8 cellular contexts compared by ENCODE assay signal in the genomic region with DNA sequence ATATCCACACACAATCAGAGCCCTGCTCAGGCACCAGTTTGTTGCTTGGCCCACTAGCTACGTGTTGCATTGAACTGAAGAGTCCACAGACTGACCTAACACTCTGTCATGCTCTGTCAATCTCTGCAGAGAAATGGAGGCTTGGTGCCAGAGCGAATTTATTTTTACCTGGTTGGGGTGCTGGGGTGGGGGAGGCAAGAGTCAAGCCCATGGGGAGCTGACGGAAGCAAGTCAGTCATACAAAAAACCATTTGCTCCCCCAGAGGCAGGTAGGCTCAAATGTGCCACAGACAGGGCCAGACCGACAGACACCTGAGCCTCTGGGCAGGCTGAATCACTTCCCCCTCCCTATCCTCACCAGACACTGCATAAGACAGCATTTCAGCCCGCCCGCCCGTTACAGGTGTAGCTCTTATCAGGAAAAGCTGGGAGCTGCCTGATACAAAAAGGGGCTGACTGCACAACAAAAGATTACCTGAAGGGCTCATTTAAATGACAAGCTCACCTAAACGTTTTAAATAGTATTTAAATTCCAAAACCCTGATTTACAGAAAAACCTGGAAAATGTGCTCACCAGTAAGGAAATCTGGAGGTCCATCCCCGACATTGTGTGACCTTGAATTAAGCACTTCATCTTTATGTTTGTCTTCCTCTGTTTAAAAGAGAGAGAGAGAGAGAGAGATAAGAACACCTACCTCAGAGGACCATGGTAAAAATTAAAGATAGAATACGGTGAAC. TPM values are rescaled to one million over a fixed set of nuclear protein-coding genes. Genes with fewer than 3 reads are reported as not detected.
A peak's percentile ranks its signal among the peaks of the same experiment; 100 is the strongest.
DNase-seq lines count a peak whose midpoint lies in the region; ATAC-seq and TF ChIP-seq lines count a peak whose summit lies in the region.

No MANE protein-coding gene starts in this region.

- H3K36me3 ChIP-seq in Peyer's patch (peaks cover 0 to 21% (median 0%) of the 10 kb centered on the region in 3 donors), iPS-20b (ENCODE audit: insufficient read depth, low read depth, low read length) (peaks cover 59% of the 10 kb centered on the region)

- peak overlapping the region; percentile 98 for H3K9ac ChIP-seq in H9 (ENCODE audit: extremely low read depth, insufficient read length, low read length)
- peak overlapping the region; percentile 100 for H3K9ac ChIP-seq in iPS-20b (ENCODE audit: low read depth, low read length)

- peaks cover 24% of the 10 kb centered on the region for H3K23me2 ChIP-seq in H9 (ENCODE audit: insufficient read length, low read depth, low read length, poor library complexity, severe bottlenecking)

- H3K36me3 Mint-ChIP-seq in H9 (ENCODE audit: insufficient read depth in 1 of 3, low read depth in 3 of 3) = peaks cover 36 to 54% (median 53%) of the 10 kb centered on the region in 3 experiments
- peaks cover 67% of the 10 kb centered on the region for H3K36me3 Mint-ChIP-seq in activated naive CD8-positive, alpha-beta T cell treated with anti-CD3 and anti-CD28 coated beads for 36 hours

- no peak overlapping the region for H3K23ac ChIP-seq in H9 (ENCODE audit: insufficient read length, low read depth, low read length)

- peak overlapping the region; percentile 6 for H2AK5ac ChIP-seq in H9 (ENCODE audit: insufficient read length, low read length)

- H3K4me1 Mint-ChIP-seq in H9 = peaks cover 39 to 44% of the 10 kb centered on the region in 2 experiments
- H3K4me1 Mint-ChIP-seq in activated naive CD8-positive, alpha-beta T cell treated with anti-CD3 and anti-CD28 coated beads for 36 hours = peaks cover 45% of the 10 kb centered on the region

- H3K79me2 ChIP-seq in H9 (ENCODE audit: insufficient read depth, low read length) = peaks cover 9% of the 10 kb centered on the region; the same call in 1 of the 2 replicates

- no peaks in the 10 kb centered on the region for H3K79me1 ChIP-seq in H9 (ENCODE audit: insufficient read depth, low read depth, low read length, poor library complexity, severe bottlenecking)

- no CpG with 5 or more reads among the region's 10 CpGs for WGBS in H9 (ENCODE audit: extremely low coverage, insufficient read length, low lambda C conversion rate)

- H4K91ac ChIP-seq in H9 (ENCODE audit: insufficient read length, low read depth, low read length) = peak overlapping the region; percentile 98

- peak overlapping the region; percentile 100 for H3K27ac ChIP-seq in H9 (ENCODE audit: insufficient read length, low read depth, low read length)
- H3K27ac ChIP-seq in Peyer's patch = peak overlapping the region; percentile 98 to 100 (median 99)
- H3K27ac ChIP-seq in iPS-20b (ENCODE audit: low read length) = peak overlapping the region; percentile 100

- H2BK5ac ChIP-seq in H9 (ENCODE audit: insufficient read length, low read length) = peak overlapping the region; percentile 98

- TF ChIP-seq POLR2A in Peyer's patch (IDR thresholded peaks at IDR 0.05) = peak; percentile 22 to 70

- H3K27me3 ChIP-seq in H9 (ENCODE audit: insufficient read depth, low read length) (no peaks in the 10 kb centered on the region), Peyer's patch (no peaks in the 10 kb centered on the region), iPS-20b (ENCODE audit: insufficient read depth, low read length) (no peaks in the 10 kb centered on the region)

- no peak overlapping the region for H2AFZ ChIP-seq in H9 (ENCODE audit: low read length)

- peak overlapping the region; percentile 88 for H2BK12ac ChIP-seq in H9 (ENCODE audit: insufficient read length, low read depth, low read length)

- peak overlapping the region; percentile 98 for H3K56ac ChIP-seq in H9 (ENCODE audit: insufficient read length, low read depth, low read length)

- H2BK15ac ChIP-seq in H9 (ENCODE audit: low read depth, low read length) = no peak overlapping the region

- peak overlapping the region; percentile 76 to 87 (median 81) for H3K4me3 ChIP-seq in Peyer's patch
- peak overlapping the region; percentile 94 for H3K4me3 ChIP-seq in iPS-20b (ENCODE audit: low read length)

- H2BK120ac ChIP-seq in H9 (ENCODE audit: low read depth, low read length, poor library complexity, severe bottlenecking) = peak overlapping the region; percentile 100

- H3K14ac ChIP-seq in H9 (ENCODE audit: insufficient read depth, low read length) = peak overlapping the region; percentile 97; the same call in 1 of the 2 replicates

- H3K4me2 ChIP-seq in H9 (ENCODE audit: insufficient read depth, insufficient read length, low read length) = peak overlapping the region; percentile 67

- H3K4me3 Mint-ChIP-seq in H9 = peak overlapping the region; percentile 91 to 99
- peak overlapping the region; percentile 98 for H3K4me3 Mint-ChIP-seq in activated naive CD8-positive, alpha-beta T cell treated with anti-CD3 and anti-CD28 coated beads for 36 hours

- H3K9me3 ChIP-seq in H9 (ENCODE audit: control insufficient read depth, low read depth, low read length) (no peaks in the 10 kb centered on the region), Peyer's patch (no peaks in the 10 kb centered on the region), iPS-20b (ENCODE audit: insufficient read depth, low read depth, low read length) (no peaks in the 10 kb centered on the region)

- H4K5ac ChIP-seq in H9 (ENCODE audit: insufficient read length, low read depth, low read length) = peak overlapping the region; percentile 98

- TF ChIP-seq CTCF in H9 (conservative IDR thresholded peaks at IDR 0.05) (no peak), Peyer's patch (IDR thresholded peaks at IDR 0.05) (no peak)

- H3K18ac ChIP-seq in H9 (ENCODE audit: insufficient read length, low read depth, low read length) = peak overlapping the region; percentile 100

- H3T11ph ChIP-seq in H9 (ENCODE audit: low read length) = peak overlapping the region; percentile 99

- H3K4me1 ChIP-seq in H9 (ENCODE audit: insufficient read depth, low read length) (peaks cover 3% of the 10 kb centered on the region), Peyer's patch (peaks cover 4 to 46% (median 26%) of the 10 kb centered on the region in 4 donors), iPS-20b (ENCODE audit: insufficient read depth, low read length) (peaks cover 26% of the 10 kb centered on the region)

- H2BK20ac ChIP-seq in H9 (ENCODE audit: low read depth, low read length, poor library complexity, severe bottlenecking) = no peak overlapping the region

- no peaks in the 10 kb centered on the region for H4K20me1 ChIP-seq in H9 (ENCODE audit: control insufficient read depth, insufficient read depth, insufficient read length)

- H3K9me3 Mint-ChIP-seq in H9 = peaks cover 3 to 12% of the 10 kb centered on the region in 2 experiments; a peak in 4 of 5 replicates
- H3K9me3 Mint-ChIP-seq in activated naive CD8-positive, alpha-beta T cell treated with anti-CD3 and anti-CD28 coated beads for 36 hours = no peaks in the 10 kb centered on the region

- DNase-seq in H9 = peak; percentile 96
- DNase-seq in Peyer's patch = peak; percentile 79 to 91 (median 81)
- peak; percentile 60 for DNase-seq in activated naive CD8-positive, alpha-beta T cell treated with anti-CD3 and anti-CD28 coated beads for 36 hours
- peak; percentile 34 to 62 for DNase-seq in stimulated activated CD4-positive, alpha-beta T cell treated with anti-CD3 and anti-CD28 coated beads, Interleukin-15, amount 100 ng/mL, for 1 hour (ENCODE audit: low read depth in 1 of 2, low spot score in 1 of 2)
- no peak for DNase-seq in CD1c-positive myeloid dendritic cell (ENCODE audit: extremely low spot score)

- ATAC-seq in GM19455 (IDR thresholded peaks at IDR 0.05; ENCODE audit: unreplicated experiment) (no peak), GM21360 (IDR thresholded peaks at IDR 0.05; ENCODE audit: unreplicated experiment) (no peak)

- peaks cover 4% of the 10 kb centered on the region for H3K27me3 Mint-ChIP-seq in H9 (ENCODE audit: low read depth)
- H3K27me3 Mint-ChIP-seq in activated naive CD8-positive, alpha-beta T cell treated with anti-CD3 and anti-CD28 coated beads for 36 hours = peaks cover 4% of the 10 kb centered on the region

- peak overlapping the region; percentile 92; the same call in 1 of the 2 replicates for H3K4ac ChIP-seq in H9 (ENCODE audit: low read depth, low read length)

- peak overlapping the region; percentile 98 for H4K8ac ChIP-seq in H9 (replicated peaks; ENCODE audit: insufficient read length, low read depth, low read length)

- peak overlapping the region; percentile 100 for H3K27ac Mint-ChIP-seq in H9
- peak overlapping the region; percentile 100 for H3K27ac Mint-ChIP-seq in activated naive CD8-positive, alpha-beta T cell treated with anti-CD3 and anti-CD28 coated beads for 36 hours

RNA-seq across cellular contexts. Expression of a gene that starts 2.1 kb away (rescaled TPM):
- total RNA-seq in H9 (2021) = 457 and 465 TPM in 2 replicates
- total RNA-seq in Peyer's patch = 100 to 1,000 TPM; 129 to 152 (median 134) TPM
- total RNA-seq in activated naive CD8-positive, alpha-beta T cell treated with anti-CD3 and anti-CD28 coated beads for 36 hours = 100 to 1,000 TPM; 449 to 455 TPM
